ENCODE assay signal across 32 cellular contexts in the genomic region with DNA sequence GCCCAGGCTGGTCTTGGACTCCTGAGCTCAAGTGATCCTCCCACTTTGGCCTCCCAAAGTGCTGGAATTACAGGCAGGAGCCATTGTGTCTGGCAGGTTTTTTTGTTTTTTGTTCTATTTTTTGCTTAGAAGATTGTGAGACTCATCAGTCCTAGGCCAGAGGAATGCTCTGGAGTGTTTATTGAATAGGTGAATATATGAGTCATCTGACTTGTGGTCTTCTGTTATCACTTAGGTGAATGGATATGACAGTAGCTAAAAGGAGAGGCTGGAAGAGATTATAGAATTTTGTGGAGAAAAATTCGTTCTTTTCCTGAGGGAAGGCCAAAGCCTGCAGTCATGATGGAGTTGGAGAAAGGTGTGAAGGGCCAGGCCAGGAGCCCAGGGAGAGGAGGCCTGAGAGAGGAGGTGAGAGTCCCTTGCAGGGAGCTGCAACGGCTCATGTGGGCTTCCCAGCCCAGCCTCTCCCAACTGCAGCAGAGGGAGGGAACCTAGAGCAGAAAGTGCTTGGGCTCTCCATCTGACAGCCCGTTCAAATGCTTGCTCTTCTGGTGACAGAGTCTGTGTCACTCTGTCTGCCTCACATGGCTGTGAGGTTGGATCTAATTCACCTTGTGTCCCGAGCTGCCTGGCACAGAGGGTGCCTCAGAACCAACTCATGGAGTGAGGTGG. TPM values are rescaled to one million over a fixed set of nuclear protein-coding genes. Genes with fewer than 3 reads are reported as not detected.
DNase-seq lines count a peak whose midpoint lies in the region; ATAC-seq, FAIRE-seq and TF ChIP-seq lines count a peak whose summit lies in the region.
"Had no signal": no experiment of that assay in that cellular context is flagged by ENCODE, and none has a peak within 500 bp of the region (broad histone marks: within the 10 kb centered on the region; RNA-seq: fewer than 3 reads in every experiment).

No MANE protein-coding gene starts in this region.

- intact Hi-C loops in posterior vena cava (cut with DNase I) = no loop called here

- no peak overlapping the region for H3K4me3 ChIP-seq in bronchial epithelial cell (ENCODE audit: low read depth, low read length)
- H3K4me3 ChIP-seq: BLaER1 treated with 17β-estradiol and CSF1 and Interleukin-3, amounts not matched to agents 10 nM and 100 nM; body of pancreas; gastrocnemius medialis; GM23248; Peyer's patch; SJCRH30; transverse colon had no signal

- no peak for TF ChIP-seq CTCF in bronchial epithelial cell (IDR thresholded peaks at IDR 0.05; ENCODE audit: insufficient read depth, low read length, severe bottlenecking)

- no peaks in the 10 kb centered on the region for H3K36me3 ChIP-seq in bronchial epithelial cell (ENCODE audit: control insufficient read depth, insufficient read depth, low read length)
- H3K36me3 ChIP-seq: BLaER1 treated with 17β-estradiol and CSF1 and Interleukin-3, amounts not matched to agents 10 nM and 100 nM; gastrocnemius medialis; Peyer's patch; SJCRH30; transverse colon had no signal

- DNase-seq in HT1080 (ENCODE audit: low read depth) = peak; percentile 22
- peak; percentile 33 for DNase-seq in RCC 7860 (ENCODE audit: low spot score)
- peak; percentile 57 for DNase-seq in bronchial epithelial cell (ENCODE audit: low read depth)
- DNase-seq in posterior vena cava (ENCODE audit: low spot score) = peak; percentile 36
- DNase-seq in NCI-H2081 treated with DMSO at 0.1 percent for 48 hours (lab: John Stamatoyannopoulos, UW) = no peak
- DNase-seq in DMS 273 (lab: John Stamatoyannopoulos, UW; ENCODE audit: unreplicated experiment) = no peak
- DNase-seq: activated CD4-positive, alpha-beta T cell treated with anti-CD3 and anti-CD28 coated beads, Interleukin-2, amount 10 ng/mL, durations not matched to agents 24 days and 14 days; activated naive CD4-positive, alpha-beta T cell treated with Interleukin-2 at 50 U/mL for 16 hours; activated T-cell treated with anti-CD3 and anti-CD28 coated beads, Interleukin-2, amount 50 U/mL, for 24 hours; body of pancreas; cerebellar nuclear complex; COR-L47; dermis blood vessel endothelial cell; DMS79 treated with DMSO at 0.1 percent for 48 hours; gastrocnemius medialis; GF-D8; GM23248; left colon; NCI-H1417 treated with DMSO at 0.1 percent for 48 hours; NCI-H2081; NCI-H748 treated with DMSO at 0.1 percent for 48 hours; occipital lobe; Peyer's patch; SJCRH30; stimulated activated CD4-positive, alpha-beta T cell treated with anti-CD3 and anti-CD28 coated beads, Interleukin-15, amount 100 ng/mL, for 24 hours; stimulated activated CD4-positive, alpha-beta T cell treated with anti-CD3 and anti-CD28 coated beads, Interleukin-4, amount 100 ng/mL, for 4 hours; T-cell; transverse colon had no signal

- ATAC-seq in GM19395 (IDR thresholded peaks at IDR 0.05; ENCODE audit: unreplicated experiment) = no peak
- ATAC-seq: body of pancreas; gastrocnemius medialis; left colon; natural killer cell treated with Interleukin-12 subunit alpha and Interleukin-12 subunit beta and Interleukin-15 and Interleukin-18, amount 100 ng/mL, for 72 hours; T-cell had no signal

- FAIRE-seq in RCC 7860 (lab: Jason Lieb, UNC) (no peak), bronchial epithelial cell (lab: Jason Lieb, UNC) (no peak)
- FAIRE-seq: endometrium had no signal

- H3K27me3 ChIP-seq in bronchial epithelial cell (ENCODE audit: control insufficient read depth, insufficient read depth, low read length) = no peaks in the 10 kb centered on the region
- H3K27me3 ChIP-seq: BLaER1 treated with 17β-estradiol and CSF1 and Interleukin-3, amounts not matched to agents 10 nM and 100 nM; body of pancreas; gastrocnemius medialis; Peyer's patch; SJCRH30; transverse colon had no signal

RNA-seq across cellular contexts. Expression of a gene that starts 31.6 kb away (rescaled TPM):
- 1.9 and 2.0 TPM in 2 replicates for total RNA-seq in HT1080 (2014; rRNA removed; shearing (Covaris generic))
- 2.7 and 3.0 TPM in 2 replicates for polyA plus RNA-seq in HT1080 (2015; cell fraction: cytosol; rRNA removed)
- 5.7 and 9.7 TPM in 2 replicates for polyA plus RNA-seq in HT1080 (2015; cell fraction: nucleus; rRNA removed)
- 3.4 and 6.0 TPM in 2 replicates for total RNA-seq in bronchial epithelial cell
- 10 to 100 TPM in 1 of 2 donors, 1 to 10 TPM in 1; 6.5 to 10.3 TPM for total RNA-seq in posterior vena cava

Comparison
In these comparisons a context has a peak if more than half of its experiments do, and no peak if none do; other contexts are left out.
1. DNase-seq: peak in HT1080 (single experiment), RCC 7860 (single experiment), bronchial epithelial cell (single experiment) and posterior vena cava (single experiment); none in NCI-H2081 treated with DMSO at 0.1 percent for 48 hours (single experiment) and DMS 273 (single experiment).